In the genomic region with DNA sequence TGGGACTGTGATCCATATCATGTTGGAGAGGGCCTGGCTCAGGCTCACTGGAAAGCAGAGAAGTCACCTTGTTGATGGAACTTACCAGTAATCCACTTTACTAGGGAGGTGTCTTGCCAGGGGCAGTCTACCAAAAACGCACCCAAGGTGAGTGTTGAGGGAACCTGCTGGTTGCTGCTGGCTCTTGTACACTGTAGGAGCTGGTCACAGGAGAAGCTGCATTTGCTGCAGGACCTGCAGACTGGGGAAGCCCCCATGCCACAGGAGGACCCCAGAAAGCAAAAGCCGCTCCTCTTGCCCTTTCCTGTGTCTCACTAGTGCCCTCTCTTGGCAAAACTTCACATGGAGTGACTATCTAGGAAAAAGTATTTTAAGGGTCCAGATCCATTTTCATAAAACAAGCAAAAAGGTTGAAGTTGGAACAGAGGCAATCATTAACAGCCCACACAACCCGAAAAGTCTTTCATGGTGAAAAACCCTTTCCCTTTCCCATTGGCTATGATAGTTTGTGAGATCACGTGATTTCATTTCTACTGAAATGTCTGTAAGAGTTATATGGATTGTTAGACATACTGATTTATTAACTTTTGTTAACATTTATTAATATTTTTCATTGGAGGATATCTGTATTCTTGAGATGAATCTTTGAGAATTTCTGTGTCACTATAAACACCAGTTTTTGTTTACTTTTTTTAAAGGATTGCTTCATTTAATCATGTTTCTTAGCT, we compare ENCODE assay signal across 8 cellular contexts. TPM values are rescaled to one million over a fixed set of nuclear protein-coding genes. Genes with fewer than 3 reads are reported as not detected.
DNase-seq lines count a peak whose midpoint lies in the region; ATAC-seq, FAIRE-seq and TF ChIP-seq lines count a peak whose summit lies in the region.

No MANE protein-coding gene starts in this region.

- no peak overlapping the region for H3K27ac ChIP-seq in vagina

- no peaks in the 10 kb centered on the region for H3K9me3 ChIP-seq in vagina

- peaks cover 16% of the 10 kb centered on the region for H3K4me1 ChIP-seq in vagina

- no peak overlapping the region for H3K4me3 Mint-ChIP-seq in activated naive CD8-positive, alpha-beta T cell treated with anti-CD3 and anti-CD28 coated beads, Interleukin-2, amount 50 U/mL, for 24 hours
- no peak overlapping the region for H3K4me3 Mint-ChIP-seq in activated T-helper 1 cell treated with anti-CD3 and anti-CD28 coated beads, Interleukin-12 subunit alpha, Interleukin-12 subunit beta, Interleukin-2, Interleukin-4 antibody, amounts not matched to agents 30 ng/mL and 10 ng/mL and 1 ng/mL, durations not matched to agents 14 hours and 24 hours and 36 hours

- peak in 2 of 3 experiments; percentile 14 to 16 for TF ChIP-seq CTCF in vagina (IDR thresholded peaks at IDR 0.05)

- intact Hi-C loops in vagina (cut with DNase I) = loop anchor here (10.0 kb wide), 1 partner anchor 53 kb away; no protein-coding TSS in a partner anchor
- intact Hi-C loops in activated T-helper 1 cell treated with anti-CD3 and anti-CD28 coated beads, Interleukin-12 subunit alpha, Interleukin-12 subunit beta, Interleukin-2, Interleukin-4 antibody, amounts not matched to agents 30 ng/mL and 10 ng/mL and 1 ng/mL, durations not matched to agents 14 hours and 24 hours and 36 hours (cut with micrococcal nuclease) = no loop called here

- H3K4me3 ChIP-seq in vagina = no peak overlapping the region

- peaks cover 5% of the 10 kb centered on the region for H3K27me3 Mint-ChIP-seq in activated naive CD8-positive, alpha-beta T cell treated with anti-CD3 and anti-CD28 coated beads, Interleukin-2, amount 50 U/mL, for 24 hours
- peaks cover 21% of the 10 kb centered on the region for H3K27me3 Mint-ChIP-seq in activated T-helper 1 cell treated with anti-CD3 and anti-CD28 coated beads, Interleukin-12 subunit alpha, Interleukin-12 subunit beta, Interleukin-2, Interleukin-4 antibody, amounts not matched to agents 30 ng/mL and 10 ng/mL and 1 ng/mL, durations not matched to agents 14 hours and 24 hours and 36 hours (ENCODE audit: insufficient read depth)

- no peak for ATAC-seq in activated naive CD8-positive, alpha-beta T cell treated with anti-CD3 and anti-CD28 coated beads, Interleukin-2, amount 50 U/mL, for 24 hours
- ATAC-seq in GM18909 (IDR thresholded peaks at IDR 0.05; ENCODE audit: poor library complexity, unreplicated experiment) (no peak), HG02840 (IDR thresholded peaks at IDR 0.05; ENCODE audit: low FRiP score, unreplicated experiment) (no peak)

- TF ChIP-seq POLR2A in vagina (IDR thresholded peaks at IDR 0.05) = no peak

- no peak overlapping the region for H3K27ac Mint-ChIP-seq in activated naive CD8-positive, alpha-beta T cell treated with anti-CD3 and anti-CD28 coated beads, Interleukin-2, amount 50 U/mL, for 24 hours
- no peak overlapping the region for H3K27ac Mint-ChIP-seq in activated T-helper 1 cell treated with anti-CD3 and anti-CD28 coated beads, Interleukin-12 subunit alpha, Interleukin-12 subunit beta, Interleukin-2, Interleukin-4 antibody, amounts not matched to agents 30 ng/mL and 10 ng/mL and 1 ng/mL, durations not matched to agents 14 hours and 24 hours and 36 hours

- H3K4me1 Mint-ChIP-seq in activated naive CD8-positive, alpha-beta T cell treated with anti-CD3 and anti-CD28 coated beads, Interleukin-2, amount 50 U/mL, for 24 hours = no peaks in the 10 kb centered on the region
- no peaks in the 10 kb centered on the region for H3K4me1 Mint-ChIP-seq in activated T-helper 1 cell treated with anti-CD3 and anti-CD28 coated beads, Interleukin-12 subunit alpha, Interleukin-12 subunit beta, Interleukin-2, Interleukin-4 antibody, amounts not matched to agents 30 ng/mL and 10 ng/mL and 1 ng/mL, durations not matched to agents 14 hours and 24 hours and 36 hours (ENCODE audit: low read depth)

- H3K9me3 Mint-ChIP-seq in activated naive CD8-positive, alpha-beta T cell treated with anti-CD3 and anti-CD28 coated beads, Interleukin-2, amount 50 U/mL, for 24 hours = no peaks in the 10 kb centered on the region
- no peaks in the 10 kb centered on the region for H3K9me3 Mint-ChIP-seq in activated T-helper 1 cell treated with anti-CD3 and anti-CD28 coated beads, Interleukin-12 subunit alpha, Interleukin-12 subunit beta, Interleukin-2, Interleukin-4 antibody, amounts not matched to agents 30 ng/mL and 10 ng/mL and 1 ng/mL, durations not matched to agents 14 hours and 24 hours and 36 hours

- no peak for FAIRE-seq in HTR-8/SVneo (lab: Jason Lieb, UNC)

- DNase-seq in EL (peak; percentile 50), HTR-8/SVneo (ENCODE audit: insufficient read length, low spot score) (peak; percentile 39), iPS-NIHi7 (ENCODE audit: extremely low spot score) (peak; percentile 60), vagina (ENCODE audit: extremely low spot score in 2 of 2) (no peak)
- DNase-seq in activated naive CD8-positive, alpha-beta T cell treated with anti-CD3 and anti-CD28 coated beads, Interleukin-2, amount 50 U/mL, for 24 hours = peak; percentile 7
- no peak for DNase-seq in activated T-helper 1 cell treated with anti-CD3 and anti-CD28 coated beads, Interleukin-12 subunit alpha, Interleukin-12 subunit beta, Interleukin-2, Interleukin-4 antibody, amounts not matched to agents 30 ng/mL and 10 ng/mL and 1 ng/mL, durations not matched to agents 14 hours and 24 hours and 36 hours (ENCODE audit: low spot score)

- no peaks in the 10 kb centered on the region for H3K27me3 ChIP-seq in vagina

- H3K36me3 ChIP-seq in vagina = no peaks in the 10 kb centered on the region

- H3K36me3 Mint-ChIP-seq in activated naive CD8-positive, alpha-beta T cell treated with anti-CD3 and anti-CD28 coated beads, Interleukin-2, amount 50 U/mL, for 24 hours (ENCODE audit: low read depth) = no peaks in the 10 kb centered on the region
- H3K36me3 Mint-ChIP-seq in activated T-helper 1 cell treated with anti-CD3 and anti-CD28 coated beads, Interleukin-12 subunit alpha, Interleukin-12 subunit beta, Interleukin-2, Interleukin-4 antibody, amounts not matched to agents 30 ng/mL and 10 ng/mL and 1 ng/mL, durations not matched to agents 14 hours and 24 hours and 36 hours (ENCODE audit: low read depth) = no peaks in the 10 kb centered on the region

RNA-seq across cellular contexts. Expression of a gene that starts 59.2 kb away (rescaled TPM):
- total RNA-seq in vagina = 68.5 TPM
- total RNA-seq in activated T-helper 1 cell treated with anti-CD3 and anti-CD28 coated beads, Interleukin-12 subunit alpha, Interleukin-12 subunit beta, Interleukin-2, Interleukin-4 antibody, amounts not matched to agents 30 ng/mL and 10 ng/mL and 1 ng/mL, durations not matched to agents 14 hours and 24 hours and 36 hours = 0.12 and 0.13 TPM in 2 replicates

Comparison
In these comparisons a context has a peak if more than half of its experiments do, and no peak if none do; other contexts are left out.
1. DNase-seq: peak in EL (single experiment), HTR-8/SVneo (single experiment), activated naive CD8-positive, alpha-beta T cell treated with anti-CD3 and anti-CD28 coated beads, Interleukin-2, amount 50 U/mL, for 24 hours (single experiment) and iPS-NIHi7 (single experiment); none in vagina (0 of 2) and activated T-helper 1 cell treated with anti-CD3 and anti-CD28 coated beads, Interleukin-12 subunit alpha, Interleukin-12 subunit beta, Interleukin-2, Interleukin-4 antibody, amounts not matched to agents 30 ng/mL and 10 ng/mL and 1 ng/mL, durations not matched to agents 14 hours and 24 hours and 36 hours (single experiment).
2. RNA of a gene that starts 59.2 kb away (total RNA-seq): 68.5 TPM in vagina (single experiment); 0.12 to 0.13 TPM in activated T-helper 1 cell treated with anti-CD3 and anti-CD28 coated beads, Interleukin-12 subunit alpha, Interleukin-12 subunit beta, Interleukin-2, Interleukin-4 antibody, amounts not matched to agents 30 ng/mL and 10 ng/mL and 1 ng/mL, durations not matched to agents 14 hours and 24 hours and 36 hours; every median in the first group is over 10 times any median in the second.